20 cellular contexts compared by ENCODE assay signal in genomic region chr20:13447385-13448180, GRCh38.
A peak's percentile ranks its signal among the peaks of the same experiment; 100 is the strongest.
DNase-seq lines count a peak whose midpoint lies in the region; ATAC-seq and TF ChIP-seq lines count a peak whose summit lies in the region.
"Had no signal": no experiment of that assay in that cellular context is flagged by ENCODE, and none has a peak within 500 bp of the region (broad histone marks: within the 10 kb centered on the region; RNA-seq: fewer than 3 reads in every experiment).

No MANE protein-coding gene starts in this region.

- no peak for TF ChIP-seq POLR2A in IMR-90 (IDR thresholded peaks at IDR 0.05; ENCODE audit: low read depth, low read length)

- H2AFZ ChIP-seq in IMR-90 (replicated peaks; ENCODE audit: low read length, poor library complexity) = no peak overlapping the region

- H2BK15ac ChIP-seq in IMR-90 (ENCODE audit: low read depth, low read length) = no peak overlapping the region

- no peak overlapping the region for H4K5ac ChIP-seq in IMR-90 (ENCODE audit: low read depth, low read length)

- no peak overlapping the region for H2BK20ac ChIP-seq in IMR-90 (ENCODE audit: low read depth, low read length)

- H4K8ac ChIP-seq in IMR-90 (ENCODE audit: low read depth in 2 of 2, low read length in 2 of 2) = no peak overlapping the region

- no peak overlapping the region for H3K14ac ChIP-seq in IMR-90 (replicated peaks; ENCODE audit: low read depth, low read length)

- CTCF ChIA-PET in A673 (lab: Charles Lee) (no interaction called here), IMR-90 (lab: Yijun Ruan, JAX) (no interaction called here)

- H2BK5ac ChIP-seq in IMR-90 (ENCODE audit: low read depth, low read length, poor library complexity, severe bottlenecking) = no peak overlapping the region

- H3K27me3 ChIP-seq in A673 (replicated peaks; ENCODE audit: insufficient read depth, low read depth, low read length, poor library complexity) (no peaks in the 10 kb centered on the region), IMR-90 (ENCODE audit: control insufficient read depth, insufficient read depth, low read length) (no peaks in the 10 kb centered on the region)
- H3K27me3 ChIP-seq: BLaER1 had no signal

- H3K79me1 ChIP-seq in IMR-90 (ENCODE audit: low read depth in 1 of 2, low read length in 2 of 2) = no peaks in the 10 kb centered on the region

- in situ Hi-C loops in IMR-90 (cut with MboI; ENCODE audit: low sequenced_read_pairs) = no loop called here

- dilution Hi-C loops in IMR-90 (cut with HindIII; ENCODE audit: low sequenced_read_pairs, unreplicated experiment) = no loop called here

- no peaks in the 10 kb centered on the region for H3K36me3 ChIP-seq in A673 (ENCODE audit: insufficient read depth, low read length, poor library complexity, severe bottlenecking)
- H3K36me3 ChIP-seq in IMR-90 (ENCODE audit: control insufficient read depth, insufficient read depth, low read length) = no peaks in the 10 kb centered on the region

- H2AK9ac ChIP-seq in IMR-90 (replicated peaks; ENCODE audit: low read depth, low read length, poor library complexity) = no peak overlapping the region

- TF ChIP-seq CTCF in A673 (conservative IDR thresholded peaks at IDR 0.05; ENCODE audit: low read depth, low read length) = no peak
- TF ChIP-seq CTCF in IMR-90 (conservative IDR thresholded peaks at IDR 0.05; ENCODE audit: low read depth, low read length) = no peak

- H3K9ac ChIP-seq in IMR-90 (ENCODE audit: low read depth, low read length) = no peak overlapping the region
- H3K9ac ChIP-seq: BLaER1 had no signal

- DNase-seq in A673 (ENCODE audit: low spot score) = peak; percentile 35
- no peak for DNase-seq in IMR-90
- peak; percentile 45 for DNase-seq in left lobe of liver (ENCODE audit: low spot score)
- peak; percentile 1 for DNase-seq in putamen (ENCODE audit: low spot score)
- no peak for DNase-seq in activated effector memory CD4-positive, alpha-beta T cell treated with Interleukin-2 at 50 U/mL for 16 hours
- no peak for DNase-seq in NOMO-1 treated with dmso at 0.1 percent for 144 hours (lab: John Stamatoyannopoulos, UW; ENCODE audit: unreplicated experiment)
- DNase-seq: CD4-positive, alpha-beta T cell; COR-L47; GOT3; Kasumi-1; NCI-H1048; NCI-H1436; NCI-H187 treated with DMSO at 0.1 percent for 48 hours; NCI-H2107; NCI-H2227 treated with DMSO at 0.1 percent for 48 hours; NCI-H510A; Right ventricle myocardium superior had no signal

- H3K23ac ChIP-seq in IMR-90 (ENCODE audit: low read depth, low read length) = no peak overlapping the region

- H3K18ac ChIP-seq in IMR-90 (ENCODE audit: low read depth, low read length) = no peak overlapping the region

- TF ChIP-seq RAD21 in IMR-90 (IDR thresholded peaks at IDR 0.05; ENCODE audit: low read length) = no peak

- H3K4me2 ChIP-seq in IMR-90 (ENCODE audit: low read depth, low read length) = no peak overlapping the region
- H3K4me2 ChIP-seq: BLaER1 had no signal

- POLR2A ChIA-PET in A673 (lab: Charles Lee; ENCODE audit: low non-redundant PET) (no interaction called here), IMR-90 (lab: Charles Lee; ENCODE audit: unreplicated experiment) (no interaction called here)

- H3K4me1 ChIP-seq in A673 (ENCODE audit: insufficient read depth, low read length, poor library complexity, severe bottlenecking) = peaks cover 16% of the 10 kb centered on the region
- H3K4me1 ChIP-seq in IMR-90 (ENCODE audit: control insufficient read depth, insufficient read depth, low read length) = peaks cover 5% of the 10 kb centered on the region; the same call in 1 of the 2 replicates
- H3K4me1 ChIP-seq: BLaER1 had no signal

- H3K4me3 ChIP-seq in A673 (ENCODE audit: low read depth, low read length, poor library complexity, severe bottlenecking) = no peak overlapping the region
- H3K4me3 ChIP-seq in IMR-90 (ENCODE audit: insufficient read depth, low read depth, low read length) = no peak overlapping the region
- H3K4me3 ChIP-seq: BLaER1 had no signal

- intact Hi-C loops in A673 (cut with micrococcal nuclease; ENCODE audit: unreplicated experiment) = loop anchor here (10.0 kb wide), 2 partner anchors 63 to 223 kb away; partner anchors contain the start of gene ISM1
- intact Hi-C loops in IMR-90 (cut with micrococcal nuclease) = no loop called here

- H2AK5ac ChIP-seq in IMR-90 (ENCODE audit: low read depth, low read length) = no peak overlapping the region

- H2BK120ac ChIP-seq in IMR-90 (ENCODE audit: low read depth, low read length) = no peak overlapping the region; the same call in 1 of the 2 replicates

- no peak overlapping the region for H3K56ac ChIP-seq in IMR-90 (ENCODE audit: extremely low read depth, insufficient read depth, low read length)

- BruUV-seq in A673 (replicated peaks; lab: Mats Ljungman, UMichigan) = no TSS peak
- BruUV-seq in IMR-90 (replicated peaks; lab: Mats Ljungman, UMichigan) = no TSS peak

- no peaks in the 10 kb centered on the region for H4K20me1 ChIP-seq in IMR-90 (ENCODE audit: insufficient read depth, low read length)
- H4K20me1 ChIP-seq: BLaER1 had no signal

- H3K9me3 ChIP-seq in A673 (ENCODE audit: low read depth, low read length, poor library complexity, severe bottlenecking) (no peaks in the 10 kb centered on the region), IMR-90 (ENCODE audit: control insufficient read depth, insufficient read depth, low read length) (no peaks in the 10 kb centered on the region)
- H3K9me3 ChIP-seq: BLaER1 had no signal

- no peak overlapping the region for H4K91ac ChIP-seq in IMR-90 (ENCODE audit: insufficient read depth, low read depth, low read length)

- H3K27ac ChIP-seq in A673 (ENCODE audit: low read depth, low read length, poor library complexity, severe bottlenecking) (peak overlapping the region; percentile 12), IMR-90 (ENCODE audit: insufficient read depth, low read length) (no peak overlapping the region)
- H3K27ac ChIP-seq: BLaER1 had no signal

- H3K4ac ChIP-seq in IMR-90 (ENCODE audit: low read depth, low read length) = no peak overlapping the region

- ATAC-seq in IMR-90 (ENCODE audit: low read depth) (no peak), left lobe of liver (peak; percentile 88), GM19328 (IDR thresholded peaks at IDR 0.05; ENCODE audit: unreplicated experiment) (no peak)
- ATAC-seq: HCT116 had no signal

- no peaks in the 10 kb centered on the region for H3K9me1 ChIP-seq in IMR-90 (ENCODE audit: insufficient read depth, low read length)

TF ChIP-seq in IMR-90, 13 proteins besides CTCF, POLR2A, EP300 and RAD21:
- TF ChIP-seq RCOR1 (IDR thresholded peaks at IDR 0.05; ENCODE audit: insufficient replicate concordance, low read length) = no peak
- peak; percentile 64 for TF ChIP-seq MAFK (IDR thresholded peaks at IDR 0.05; ENCODE audit: low read depth, low read length)

Comparison
In these comparisons a context has a peak if more than half of its experiments do, and no peak if none do; other contexts are left out.
1. DNase-seq: peak in A673 (single experiment), left lobe of liver (single experiment) and putamen (single experiment); none in IMR-90 (single experiment), activated effector memory CD4-positive, alpha-beta T cell treated with Interleukin-2 at 50 U/mL for 16 hours (single experiment) and NOMO-1 treated with dmso at 0.1 percent for 144 hours (single experiment).